In genomic region chr9:137070201-137070905, GRCh38 we compare ENCODE assay signal across 8 cellular contexts. TPM values are rescaled to one million over a fixed set of nuclear protein-coding genes. Genes with fewer than 3 reads are reported as not detected.
DNase-seq lines count a peak whose midpoint lies in the region; ATAC-seq and TF ChIP-seq lines count a peak whose summit lies in the region.

TSS of gene SAPCD2 (minus strand) at chr9:137070557. CDS start at chr9:137070460, 97 bp downstream.

- WGBS in liver: 3% methylated on average over 74 of the region's 74 CpGs

- TF ChIP-seq RAD21 in liver (IDR thresholded peaks at IDR 0.05): no peak

- peak within 1 kb of the TSS; percentile 74 for H3K4me3 ChIP-seq in BE2C (ENCODE audit: low read depth, low read length)
- H3K4me3 ChIP-seq in liver (ENCODE audit: low read depth in 1 of 3, low read length in 3 of 3): peak within 1 kb of the TSS in 1 of 3 donors; percentile 46

- H3K9me3 ChIP-seq in BE2C: no peaks in the 10 kb centered on the region
- H3K9me3 ChIP-seq in liver (ENCODE audit: control insufficient read depth in 4 of 4, low read length in 3 of 4): no peaks in the 10 kb centered on the region

- H3K9ac ChIP-seq in liver (ENCODE audit: low read depth in 1 of 2, low read length in 2 of 2): no peak within 1 kb of the TSS

- TF ChIP-seq CTCF in BE2C (IDR thresholded peaks at IDR 0.05; ENCODE audit: low read depth, low read length): no peak
- TF ChIP-seq CTCF in liver (IDR thresholded peaks at IDR 0.05; ENCODE audit: low read depth, low read length, missing input control): no peak

- peak; percentile 75 for ATAC-seq in GM19351 (IDR thresholded peaks at IDR 0.05; ENCODE audit: unreplicated experiment)
- ATAC-seq in HG03558 (IDR thresholded peaks at IDR 0.05; ENCODE audit: extremely low read depth, unreplicated experiment): peak; percentile 39

- H3K4me1 ChIP-seq in BE2C: peaks cover 20% of the 10 kb centered on the region
- H3K4me1 ChIP-seq in liver (ENCODE audit: control insufficient read depth in 4 of 4, insufficient read depth in 4 of 4, low read length in 3 of 4): peaks cover 4 to 12% (median 5%) of the 10 kb centered on the region in 4 donors

- H3K36me3 ChIP-seq in BE2C (peaks cover 19% of the 10 kb centered on the region), liver (ENCODE audit: control insufficient read depth in 4 of 4, insufficient read depth in 3 of 4, low read depth in 1 of 4, low read length in 3 of 4) (no peaks in the 10 kb centered on the region)

- DNase-seq in BE2C: peak; percentile 95
- peak; percentile 95 for DNase-seq in NCI-H774 (lab: John Stamatoyannopoulos, UW)
- peak; percentile 80 for DNase-seq in activated CD4-positive, alpha-beta T cell treated with anti-CD3 and anti-CD28 coated beads, Interleukin-2, amount 50 U/mL, for 1 hour
- peak; percentile 89 for DNase-seq in dermis blood vessel endothelial cell
- DNase-seq in stimulated activated CD4-positive, alpha-beta T cell treated with anti-CD3 and anti-CD28 coated beads, Interleukin-4, amount 100 ng/mL, for 24 hours: peak; percentile 85

- no peak within 1 kb of the TSS for H3K27ac ChIP-seq in liver (ENCODE audit: low read depth in 1 of 2, low read length in 2 of 2)

- H3K27me3 ChIP-seq in BE2C: no peaks in the 10 kb centered on the region
- peaks cover 0 to 13% (median 1%) of the 10 kb centered on the region in 4 donors for H3K27me3 ChIP-seq in liver (ENCODE audit: control insufficient read depth in 4 of 4, insufficient read depth in 4 of 4, low read length in 3 of 4)

TF ChIP-seq in liver, 16 proteins besides CTCF, POLR2A, EP300 and RAD21:
- TF ChIP-seq SP1 (IDR thresholded peaks at IDR 0.05): peak; percentile 23
- no peak for TF ChIP-seq TAF1 (conservative IDR thresholded peaks at IDR 0.05)
- TF ChIP-seq MAX (IDR thresholded peaks at IDR 0.05): no peak
- no peak for TF ChIP-seq HNF4G (IDR thresholded peaks at IDR 0.05)

RNA-seq across cellular contexts. Expression of gene SAPCD2, which starts in this region (rescaled TPM):
- 105 TPM for polyA plus RNA-seq in BE2C (2012; ENCODE audit: insufficient read depth, insufficient read length, low read depth)
- total RNA-seq in dermis blood vessel endothelial cell (6.0 and 36.3 TPM in 2 replicates), liver (1 to 10 TPM in 1 of 2 donors, under 1 TPM in 1; 0.08 to 1.8 TPM)
- under 1 TPM; 0.06 to 0.38 TPM for polyA plus RNA-seq in liver
